Comparison of ENCODE assay signal across 12 cellular contexts in genomic region chr9:97528529-97529230, GRCh38. TPM values are rescaled to one million over a fixed set of nuclear protein-coding genes. Genes with fewer than 3 reads are reported as not detected.
DNase-seq lines count a peak whose midpoint lies in the region; ATAC-seq lines count a peak whose summit lies in the region.
"Had no signal": no experiment of that assay in that cellular context is flagged by ENCODE, and none has a peak within 500 bp of the region (broad histone marks: within the 10 kb centered on the region; RNA-seq: fewer than 3 reads in every experiment).

No MANE protein-coding gene starts in this region.

- DNase-seq in H7: peak; percentile 78
- DNase-seq in iPS-NIHi7 (ENCODE audit: extremely low spot score): peak; percentile 83
- no peak for DNase-seq in EL
- no peak for DNase-seq in HPDE6-E6E7 (ENCODE audit: extremely low spot score)
- DNase-seq in T1000 (lab: John Stamatoyannopoulos, UW): no peak
- DNase-seq in NCI-H345 (lab: John Stamatoyannopoulos, UW): no peak
- DNase-seq: CD8-positive, alpha-beta memory T cell; glutamatergic neuron; NCI-H1105 treated with DMSO at 0.1 percent for 48 hours had no signal

- no peak overlapping the region for H3K4me3 Mint-ChIP-seq in stimulated activated memory B cell treated with anti-CD40 and anti-IgM and Interleukin-4, amounts not matched to agents 10 μg/mL and 1 μg/mL and 100 μg/mL, for 72 hours
- H3K4me3 Mint-ChIP-seq: CD8-positive, alpha-beta memory T cell had no signal

- H3K27me3 ChIP-seq in H7 (ENCODE audit: control insufficient read depth, insufficient read depth, low read length): no peaks in the 10 kb centered on the region

- no peaks in the 10 kb centered on the region for H3K36me3 Mint-ChIP-seq in stimulated activated memory B cell treated with anti-CD40 and anti-IgM and Interleukin-4, amounts not matched to agents 10 μg/mL and 1 μg/mL and 100 μg/mL, for 72 hours
- H3K36me3 Mint-ChIP-seq: CD8-positive, alpha-beta memory T cell had no signal

- peak; percentile 32 for ATAC-seq in stimulated activated memory B cell treated with anti-CD40 and anti-IgM and Interleukin-4, amounts not matched to agents 10 μg/mL and 1 μg/mL and 100 μg/mL, for 72 hours

- no peaks in the 10 kb centered on the region for H3K27me3 Mint-ChIP-seq in stimulated activated memory B cell treated with anti-CD40 and anti-IgM and Interleukin-4, amounts not matched to agents 10 μg/mL and 1 μg/mL and 100 μg/mL, for 72 hours

- peak overlapping the region; percentile 85 for H3K27ac Mint-ChIP-seq in stimulated activated memory B cell treated with anti-CD40 and anti-IgM and Interleukin-4, amounts not matched to agents 10 μg/mL and 1 μg/mL and 100 μg/mL, for 72 hours

- no peaks in the 10 kb centered on the region for H3K36me3 ChIP-seq in H7 (replicated peaks; ENCODE audit: control insufficient read depth, insufficient read depth, low read length)

- H3K4me1 Mint-ChIP-seq in stimulated activated memory B cell treated with anti-CD40 and anti-IgM and Interleukin-4, amounts not matched to agents 10 μg/mL and 1 μg/mL and 100 μg/mL, for 72 hours: peaks cover 19% of the 10 kb centered on the region
- H3K4me1 Mint-ChIP-seq: CD8-positive, alpha-beta memory T cell had no signal

- peak overlapping the region; percentile 34 for H3K27ac ChIP-seq in angular gyrus (ENCODE audit: low read depth, low read length)
- H3K27ac ChIP-seq: RWPE1 had no signal

- no peak overlapping the region for H3K4me3 ChIP-seq in H7 (ENCODE audit: insufficient read depth, low read depth, low read length)

- H3K9me3 Mint-ChIP-seq in stimulated activated memory B cell treated with anti-CD40 and anti-IgM and Interleukin-4, amounts not matched to agents 10 μg/mL and 1 μg/mL and 100 μg/mL, for 72 hours: no peaks in the 10 kb centered on the region
- H3K9me3 Mint-ChIP-seq: CD8-positive, alpha-beta memory T cell had no signal

RNA-seq across cellular contexts. Expression of gene TMOD1, which starts 27.2 kb away (rescaled TPM):
- total RNA-seq in H7 (2014; rRNA removed; shearing (Covaris generic)): 0.52 and 1.9 TPM in 2 replicates

Comparison
In these comparisons a context has a peak if more than half of its experiments do, and no peak if none do; other contexts are left out.
1. DNase-seq: peak in H7 (single experiment) and iPS-NIHi7 (single experiment); none in EL (single experiment), HPDE6-E6E7 (single experiment), T1000 (single experiment) and NCI-H345 (single experiment).